In genomic region chr19:38361633-38362075, GRCh38 we compare ENCODE assay signal across 9 cellular contexts. TPM values are rescaled to one million over a fixed set of nuclear protein-coding genes. Genes with fewer than 3 reads are reported as not detected.
A peak's percentile ranks its signal among the peaks of the same experiment; 100 is the strongest.
DNase-seq lines count a peak whose midpoint lies in the region; ATAC-seq and TF ChIP-seq lines count a peak whose summit lies in the region.
"Had no signal": no experiment of that assay in that cellular context is flagged by ENCODE, and none has a peak within 500 bp of the region (broad histone marks: within the 10 kb centered on the region; RNA-seq: fewer than 3 reads in every experiment).

No MANE protein-coding gene starts in this region.

- peak overlapping the region; percentile 46; the same call in 1 of the 2 replicates for H3K9ac ChIP-seq in HCT116 (ENCODE audit: low read length)

- RAD21 ChIA-PET in HCT116 (lab: Charles Lee; ENCODE audit: low non-redundant PET in 1 of 2, low total read pairs in 2 of 2, uncharacterized antibody in 2 of 2, unreplicated experiment in 2 of 2), result no interaction called here

- H3K36me3 Mint-ChIP-seq in dendritic cell treated with granulocyte-macrophage colony-stimulating factor and Interleukin-4, amounts not matched to agents 40 ng/mL and 50 ng/mL, for 4 days (ENCODE audit: low read depth), result peaks cover 15% of the 10 kb centered on the region

- TF ChIP-seq CTCF in HCT116 (IDR thresholded peaks at IDR 0.05 in 2 of 3, conservative IDR thresholded peaks at IDR 0.05 in 1 of 3; ENCODE audit: borderline replicate concordance in 1 of 3, insufficient read depth in 1 of 3, low read depth in 2 of 3, low read length in 2 of 3) (0 out of 6 replicates have a peak, but pooled peaks of 1 of the 3 experiments have one; percentile 16), left lung (IDR thresholded peaks at IDR 0.05) (no peak)

- H3K27me3 ChIP-seq in HCT116 (ENCODE audit: insufficient read depth, low read length) (peaks cover 11% of the 10 kb centered on the region; the same call in 1 of the 2 replicates), left lung (peaks cover 4 to 54% of the 10 kb centered on the region in 2 donors)

- peak; percentile 87 for ATAC-seq in HCT116
- peak; percentile 94 for ATAC-seq in left lung
- ATAC-seq in GM18868 (IDR thresholded peaks at IDR 0.05; ENCODE audit: unreplicated experiment), result no peak

- H4K20me1 ChIP-seq in HCT116 (ENCODE audit: insufficient read depth), result no peaks in the 10 kb centered on the region

- POLR2A ChIA-PET in HCT116 (lab: Charles Lee), result interaction anchor here (1.7 to 2.3 kb wide), 2 partner anchors 12 to 26 kb away, joined by 7 to 12 read pairs; partner anchors contain the start of genes GGN and PSMD8

- DNase-seq in COLO668 (lab: John Stamatoyannopoulos, UW; ENCODE audit: unreplicated experiment) (peak; percentile 82), HCT116 (ENCODE audit: low read depth, low spot score) (peak; percentile 73), NCI-H345 treated with DMSO at 0.1 percent for 48 hours (lab: John Stamatoyannopoulos, UW; ENCODE audit: unreplicated experiment) (peak; percentile 99), left lung (peak; percentile 87 to 91)
- peak; percentile 83 for DNase-seq in activated CD4-positive, alpha-beta T cell treated with anti-CD3 and anti-CD28 coated beads for 48 hours
- DNase-seq in stimulated activated CD4-positive, alpha-beta T cell treated with anti-CD3 and anti-CD28 coated beads, Interleukin-1b, Interleukin-23, amount 100 ng/mL, for 48 hours, result peak; percentile 73

- intact Hi-C loops in HCT116 (cut with micrococcal nuclease) (no loop called here), left lung (cut with DNase I) (no loop called here)
- intact Hi-C loops in dendritic cell treated with granulocyte-macrophage colony-stimulating factor and Interleukin-4, amounts not matched to agents 40 ng/mL and 50 ng/mL, for 4 days (cut with micrococcal nuclease), result loop anchor here (1.0 kb wide), 1 partner anchor 25 kb away; no protein-coding TSS in a partner anchor

- BruUV-seq in HCT116 (replicated peaks; lab: Mats Ljungman, UMichigan), result no TSS peak

- CTCF ChIA-PET in HCT116 (lab: Charles Lee), result interaction anchor here (1.0 kb wide), 1 partner anchor 26 kb away, joined by 3 read pairs; the partner anchor contains the start of gene GGN

- no peaks in the 10 kb centered on the region for H3K9me2 ChIP-seq in HCT116 (ENCODE audit: insufficient read depth)

- peak overlapping the region; percentile 55 to 68 for H3K4me3 ChIP-seq in HCT116 (replicated peaks in 1 of 2; ENCODE audit: low read depth in 1 of 2, low read length in 2 of 2)
- H3K4me3 ChIP-seq in left lung, result peak overlapping the region; percentile 54 to 66

- H3K36me3 ChIP-seq in HCT116 (ENCODE audit: control insufficient read depth in 1 of 2, insufficient read depth in 2 of 2, low read length in 2 of 2) (no peaks in the 10 kb centered on the region), left lung (no peaks in the 10 kb centered on the region)

- TF ChIP-seq POLR2A in HCT116 (IDR thresholded peaks at IDR 0.05; ENCODE audit: borderline replicate concordance, extremely low read depth, insufficient read depth, insufficient read length), result no peak

- H3K4me1 Mint-ChIP-seq in dendritic cell treated with granulocyte-macrophage colony-stimulating factor and Interleukin-4, amounts not matched to agents 40 ng/mL and 50 ng/mL, for 4 days (ENCODE audit: low read depth), result peaks cover 25% of the 10 kb centered on the region

- H3K27ac Mint-ChIP-seq in dendritic cell treated with granulocyte-macrophage colony-stimulating factor and Interleukin-4, amounts not matched to agents 40 ng/mL and 50 ng/mL, for 4 days, result peak overlapping the region; percentile 88

- H3K79me2 ChIP-seq in HCT116 (ENCODE audit: insufficient read depth, low read length), result no peaks in the 10 kb centered on the region

- H3K4me1 ChIP-seq in HCT116 (ENCODE audit: control insufficient read depth in 1 of 2, insufficient read depth in 2 of 2, low read length in 2 of 2), result peaks cover 8 to 20% of the 10 kb centered on the region in 2 experiments; a peak in 3 of 4 replicates
- H3K4me1 ChIP-seq in left lung, result peaks cover 5 to 22% of the 10 kb centered on the region in 2 donors

- H2AFZ ChIP-seq in HCT116 (ENCODE audit: low read depth, low read length, poor library complexity, severe bottlenecking), result peak overlapping the region; percentile 92

- peak overlapping the region; percentile 91 for H3K4me3 Mint-ChIP-seq in dendritic cell treated with granulocyte-macrophage colony-stimulating factor and Interleukin-4, amounts not matched to agents 40 ng/mL and 50 ng/mL, for 4 days

- peaks cover 55% of the 10 kb centered on the region for H3K27me3 Mint-ChIP-seq in dendritic cell treated with granulocyte-macrophage colony-stimulating factor and Interleukin-4, amounts not matched to agents 40 ng/mL and 50 ng/mL, for 4 days

- peak overlapping the region; percentile 99 for H3K4me2 ChIP-seq in HCT116 (ENCODE audit: low read length)

- H3K9me3 ChIP-seq in HCT116 (ENCODE audit: control insufficient read depth in 1 of 2, insufficient read depth in 1 of 2, low read depth in 1 of 2, low read length in 2 of 2) (no peaks in the 10 kb centered on the region), left lung (no peaks in the 10 kb centered on the region)

- H3K9me3 Mint-ChIP-seq in dendritic cell treated with granulocyte-macrophage colony-stimulating factor and Interleukin-4, amounts not matched to agents 40 ng/mL and 50 ng/mL, for 4 days, result no peaks in the 10 kb centered on the region

- no peak for TF ChIP-seq RAD21 in HCT116 (IDR thresholded peaks at IDR 0.05; ENCODE audit: low read depth)

- H3K27ac ChIP-seq in HCT116 (ENCODE audit: low read depth, low read length) (peak overlapping the region; percentile 74; the same call in 1 of the 2 replicates), left lung (no peak overlapping the region)

TF ChIP-seq in HCT116, 20 proteins besides CTCF, POLR2A, EP300 and RAD21:
- 0 out of 2 replicates have a peak, but pooled peaks have one; percentile 17 for TF ChIP-seq POLR2AphosphoS5 (IDR thresholded peaks at IDR 0.05; ENCODE audit: low read depth, low read length)
- TF ChIP-seq, protein P1, sequence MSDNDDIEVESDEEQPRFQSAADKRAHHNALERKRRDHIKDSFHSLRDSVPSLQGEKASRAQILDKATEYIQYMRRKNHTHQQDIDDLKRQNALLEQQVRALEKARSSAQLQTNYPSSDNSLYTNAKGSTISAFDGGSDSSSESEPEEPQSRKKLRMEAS (IDR thresholded peaks at IDR 0.05), result no peak

RNA-seq across cellular contexts. Expression of gene PSMD8, which starts 12.7 kb away (rescaled TPM):
- total RNA-seq in HCT116 (2021; ENCODE audit: unreplicated experiment) (195 TPM), left lung (100 to 1,000 TPM; 140 to 173 TPM)
- 287 and 325 TPM in 2 replicates for polyA plus RNA-seq in HCT116 (2012)

RNA-seq across cellular contexts. Expression of gene CATSPERG, which starts 26.0 kb away (rescaled TPM):
- 3.5 TPM for total RNA-seq in HCT116 (2021; ENCODE audit: unreplicated experiment)
- polyA plus RNA-seq in HCT116 (2012), result 1.5 and 2.5 TPM in 2 replicates
- 1 to 10 TPM; 7.6 to 9.6 TPM for total RNA-seq in left lung
- total RNA-seq: M059J had no signal

RNA-seq across cellular contexts. Expression of gene GGN, which starts 26.2 kb away (rescaled TPM):
- total RNA-seq in HCT116 (2021; ENCODE audit: unreplicated experiment) (0.47 TPM), left lung (under 1 TPM; 0.34 to 0.52 TPM)
- 0.52 and 1.2 TPM in 2 replicates for polyA plus RNA-seq in HCT116 (2012)

RNA-seq across cellular contexts. Expression of gene SPRED3, which starts 26.8 kb away (rescaled TPM):
- total RNA-seq in HCT116 (2021; ENCODE audit: unreplicated experiment) (3.4 TPM), left lung (1 to 10 TPM in 1 of 2 donors, under 1 TPM in 1; 0.93 to 1.9 TPM)
- polyA plus RNA-seq in HCT116 (2012), result 1.7 and 2.3 TPM in 2 replicates

RNA-seq across cellular contexts. Expression of gene FAM98C, which starts 41.2 kb away (rescaled TPM):
- 33.8 TPM for total RNA-seq in HCT116 (2021; ENCODE audit: unreplicated experiment)
- polyA plus RNA-seq in HCT116 (2012), result 38.7 and 44.5 TPM in 2 replicates
- 10 to 100 TPM; 13.8 to 17.3 TPM for total RNA-seq in left lung
